Comparison of ENCODE assay signal across 14 cellular contexts in the genomic region with DNA sequence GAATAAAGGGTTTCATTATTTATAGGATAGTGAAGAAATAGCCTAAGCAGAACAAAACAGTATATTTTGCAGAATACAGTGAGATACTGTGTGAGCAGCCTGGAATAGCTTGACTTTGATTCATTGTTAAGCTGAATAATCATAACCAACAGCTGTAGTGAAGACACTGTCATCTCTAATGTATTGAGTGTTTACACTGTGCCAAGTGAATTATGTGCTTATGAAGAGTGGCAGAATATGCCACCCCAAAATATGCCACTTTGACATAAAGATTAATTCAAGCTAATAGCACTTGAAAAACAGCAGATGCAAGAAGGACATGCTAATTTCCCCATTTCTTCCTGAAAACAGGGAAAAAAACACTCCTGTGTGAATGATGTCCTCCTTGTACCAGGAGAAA.
"Had no signal": no experiment of that assay in that cellular context is flagged by ENCODE, and none has a peak within 500 bp of the region (broad histone marks: within the 10 kb centered on the region; RNA-seq: fewer than 3 reads in every experiment).

No MANE protein-coding gene starts in this region.

- DNase-seq: activated naive CD4-positive, alpha-beta T cell treated with anti-CD3 and anti-CD28 coated beads for 36 hours; activated naive CD8-positive, alpha-beta T cell treated with anti-CD3 and anti-CD28 coated beads, Interleukin-2, amount 10 ng/mL, durations not matched to agents 7 days and 5 days; activated T-cell treated with anti-CD3 and anti-CD28 coated beads, Interleukin-2, amount 50 U/mL, for 1 hour; amniotic stem cell; effector memory CD4-positive, alpha-beta T cell; foreskin keratinocyte; left colon; pancreas; right cardiac atrium; stimulated activated naive CD4-positive, alpha-beta T cell; testis; trophoblast cell; uterus had no signal

- ATAC-seq: activated T-helper 17 cell treated with anti-CD3 and anti-CD28 coated beads, Interleukin-2, amount 50 U/mL, for 72 hours; foreskin keratinocyte; left colon; pancreas; right cardiac atrium had no signal
